ENCODE assay signal across 2 cellular contexts in genomic region chr6:20563377-20563776, GRCh38.
TF ChIP-seq lines count a peak whose summit lies in the region.

No MANE protein-coding gene starts in this region.

TF ChIP-seq in HepG2, 621 proteins besides CTCF, POLR2A, EP300 and RAD21:
- TF ChIP-seq ZNF503 (CRISPR knock-in tag; IDR thresholded peaks at IDR 0.05) (no peak), ZNF121 (CRISPR knock-in tag; IDR thresholded peaks at IDR 0.05) (peak; percentile 43; the same call in 1 of the 2 replicates)
TF ChIP-seq in HepG2: peak in this region for 1.

TF ChIP-seq in K562, 482 proteins besides CTCF, POLR2A, EP300 and RAD21:
- TF ChIP-seq MTF1 (CRISPR knock-in tag; IDR thresholded peaks at IDR 0.05; ENCODE audit: borderline replicate concordance), result no peak
- no peak for TF ChIP-seq KAT8 (IDR thresholded peaks at IDR 0.05; ENCODE audit: low read depth)
- TF ChIP-seq KLF10 (CRISPR knock-in tag; IDR thresholded peaks at IDR 0.05), result no peak
- no peak for TF ChIP-seq PBX2 (CRISPR knock-in tag; IDR thresholded peaks at IDR 0.05; ENCODE audit: low read depth)
- no peak for TF ChIP-seq PBX2 (tag; conservative IDR thresholded peaks at IDR 0.05; ENCODE audit: low read depth)
- TF ChIP-seq ZNF699 (CRISPR knock-in tag; IDR thresholded peaks at IDR 0.05; ENCODE audit: insufficient replicate concordance), result no peak
- TF ChIP-seq ZNF121 (CRISPR knock-in tag; conservative IDR thresholded peaks at IDR 0.05), result peak; percentile 62
